In genomic region chr17:27893834-27894503, GRCh38 we compare ENCODE assay signal across 7 cellular contexts. TPM values are rescaled to one million over a fixed set of nuclear protein-coding genes. Genes with fewer than 3 reads are reported as not detected.
A peak's percentile ranks its signal among the peaks of the same experiment; 100 is the strongest.
DNase-seq lines count a peak whose midpoint lies in the region; ATAC-seq and TF ChIP-seq lines count a peak whose summit lies in the region.

No MANE protein-coding gene starts in this region.

- H3K4me3 ChIP-seq in coronary artery (peak overlapping the region; percentile 83), smooth muscle cell (peak overlapping the region; percentile 82)

- H2BK120ac ChIP-seq in H9 (ENCODE audit: low read depth, low read length, poor library complexity, severe bottlenecking) = no peak overlapping the region

- H4K5ac ChIP-seq in H9 (ENCODE audit: insufficient read length, low read depth, low read length) = no peak overlapping the region

- no peak overlapping the region for H3K27ac ChIP-seq in H9 (ENCODE audit: insufficient read length, low read depth, low read length)
- H3K27ac ChIP-seq in coronary artery = no peak overlapping the region
- no peak overlapping the region for H3K27ac ChIP-seq in smooth muscle cell (ENCODE audit: low read depth)

- H3K4me2 ChIP-seq in H9 (ENCODE audit: insufficient read depth, insufficient read length, low read length) (peak overlapping the region; percentile 34), smooth muscle cell (peak overlapping the region; percentile 99)

- H4K8ac ChIP-seq in H9 (replicated peaks; ENCODE audit: insufficient read length, low read depth, low read length) = no peak overlapping the region

- H3K14ac ChIP-seq in H9 (ENCODE audit: insufficient read depth, low read length) = no peak overlapping the region

- H3K79me2 ChIP-seq in H9 (ENCODE audit: insufficient read depth, low read length) = no peaks in the 10 kb centered on the region
- H3K79me2 ChIP-seq in smooth muscle cell (ENCODE audit: low read depth) = no peaks in the 10 kb centered on the region

- H3K9me3 ChIP-seq in H9 (ENCODE audit: control insufficient read depth, low read depth, low read length) (no peaks in the 10 kb centered on the region), smooth muscle cell (replicated peaks; ENCODE audit: low read depth) (no peaks in the 10 kb centered on the region)

- H3K79me1 ChIP-seq in H9 (ENCODE audit: insufficient read depth, low read depth, low read length, poor library complexity, severe bottlenecking) = no peaks in the 10 kb centered on the region

- H3T11ph ChIP-seq in H9 (ENCODE audit: low read length) = no peak overlapping the region

- DNase-seq in H9 = no peak
- DNase-seq in OCI-M1 (lab: John Stamatoyannopoulos, UW) = peak; percentile 84
- DNase-seq in coronary artery (ENCODE audit: low spot score) = no peak
- no peak for DNase-seq in smooth muscle cell (lab: John Stamatoyannopoulos, UW; ENCODE audit: unreplicated experiment)
- no peak for DNase-seq in NK-92 (lab: John Stamatoyannopoulos, UW; ENCODE audit: unreplicated experiment)
- DNase-seq in EL = no peak

- H3K27me3 ChIP-seq in H9 (ENCODE audit: insufficient read depth, low read length) = no peaks in the 10 kb centered on the region
- no peaks in the 10 kb centered on the region for H3K27me3 ChIP-seq in smooth muscle cell (ENCODE audit: low read depth)

- no peak overlapping the region for H2BK15ac ChIP-seq in H9 (ENCODE audit: low read depth, low read length)

- H3K23me2 ChIP-seq in H9 (ENCODE audit: insufficient read length, low read depth, low read length, poor library complexity, severe bottlenecking) = no peaks in the 10 kb centered on the region

- peaks cover 9% of the 10 kb centered on the region for H3K4me1 ChIP-seq in H9 (ENCODE audit: insufficient read depth, low read length)
- H3K4me1 ChIP-seq in smooth muscle cell (ENCODE audit: low read depth) = peaks cover 4% of the 10 kb centered on the region

- H3K9ac ChIP-seq in H9 (ENCODE audit: extremely low read depth, insufficient read length, low read length) = no peak overlapping the region
- H3K9ac ChIP-seq in smooth muscle cell (ENCODE audit: low read depth) = no peak overlapping the region

- no peaks in the 10 kb centered on the region for H3F3A ChIP-seq in smooth muscle cell (ENCODE audit: low read depth)

- H2AK5ac ChIP-seq in H9 (ENCODE audit: insufficient read length, low read length) = no peak overlapping the region

- H3K27me3 Mint-ChIP-seq in H9 (ENCODE audit: low read depth) = peaks cover 21% of the 10 kb centered on the region

- H4K20me1 ChIP-seq in H9 (ENCODE audit: control insufficient read depth, insufficient read depth, insufficient read length) (no peaks in the 10 kb centered on the region), smooth muscle cell (ENCODE audit: low read depth) (no peaks in the 10 kb centered on the region)

- no peak overlapping the region for H2BK20ac ChIP-seq in H9 (ENCODE audit: low read depth, low read length, poor library complexity, severe bottlenecking)

- H3K4me3 Mint-ChIP-seq in H9 = peak overlapping the region in 1 of 2 experiments; percentile 46; a peak in 4 of 5 replicates

- H3K9me3 Mint-ChIP-seq in H9 = no peaks in the 10 kb centered on the region; a peak in 1 of 5 replicates

- no peak overlapping the region for H2BK12ac ChIP-seq in H9 (ENCODE audit: insufficient read length, low read depth, low read length)

- TF ChIP-seq CTCF in H9 (conservative IDR thresholded peaks at IDR 0.05) = no peak
- no peak for TF ChIP-seq CTCF in coronary artery (IDR thresholded peaks at IDR 0.05)
- TF ChIP-seq CTCF in smooth muscle cell (IDR thresholded peaks at IDR 0.05; ENCODE audit: borderline replicate concordance, insufficient read depth, poor library complexity, severe bottlenecking) = no peak

- H2BK5ac ChIP-seq in H9 (ENCODE audit: insufficient read length, low read length) = no peak overlapping the region

- H3K36me3 ChIP-seq in smooth muscle cell (ENCODE audit: low read depth) = no peaks in the 10 kb centered on the region

- H2AFZ ChIP-seq in H9 (ENCODE audit: low read length) = no peak overlapping the region
- H2AFZ ChIP-seq in smooth muscle cell (ENCODE audit: low read depth) = peak overlapping the region; percentile 99

- H4K91ac ChIP-seq in H9 (ENCODE audit: insufficient read length, low read depth, low read length) = no peak overlapping the region

- H3K4ac ChIP-seq in H9 (ENCODE audit: low read depth, low read length) = no peak overlapping the region

- H3K36me3 Mint-ChIP-seq in H9 (ENCODE audit: insufficient read depth in 1 of 3, low read depth in 3 of 3) = no peaks in the 10 kb centered on the region

- peak overlapping the region in 2 of 3 experiments; percentile 52 to 82; a peak in 2 of 7 replicates for H3K27ac Mint-ChIP-seq in H9

- WGBS in H9 (ENCODE audit: extremely low coverage, insufficient read length, low lambda C conversion rate) = no CpG with 5 or more reads among the region's 7 CpGs
- WGBS in smooth muscle cell (ENCODE audit: low lambda C conversion rate) = 52% methylated on average over 7 of the region's 7 CpGs

- H3K23ac ChIP-seq in H9 (ENCODE audit: insufficient read length, low read depth, low read length) = no peak overlapping the region

- H3K18ac ChIP-seq in H9 (ENCODE audit: insufficient read length, low read depth, low read length) = no peak overlapping the region

- no peak overlapping the region for H3K56ac ChIP-seq in H9 (ENCODE audit: insufficient read length, low read depth, low read length)

- no peak for ATAC-seq in HG02870 (IDR thresholded peaks at IDR 0.05; ENCODE audit: unreplicated experiment)

- H3K4me1 Mint-ChIP-seq in H9 = peaks cover 68 to 73% of the 10 kb centered on the region in 2 experiments

RNA-seq across cellular contexts. Expression of gene LYRM9, which starts 0.8 kb away (rescaled TPM):
- total RNA-seq in H9 (2021) (2.2 and 3.2 TPM in 2 replicates), smooth muscle cell (10.6 and 15.0 TPM in 2 replicates)
- polyA plus RNA-seq in smooth muscle cell = 11.4 and 12.9 TPM in 2 replicates
